Comparison of ENCODE assay signal across 21 cellular contexts in genomic region chr2:186027922-186028321, GRCh38.
A peak's percentile ranks its signal among the peaks of the same experiment; 100 is the strongest.
DNase-seq lines count a peak whose midpoint lies in the region; ATAC-seq, FAIRE-seq and TF ChIP-seq lines count a peak whose summit lies in the region.
"Had no signal": no experiment of that assay in that cellular context is flagged by ENCODE, and none has a peak within 500 bp of the region (broad histone marks: within the 10 kb centered on the region; RNA-seq: fewer than 3 reads in every experiment).

No MANE protein-coding gene starts in this region.

- TF ChIP-seq POLR2A in K562 (conservative IDR thresholded peaks at IDR 0.05): no peak

- no peaks in the 10 kb centered on the region for H3K36me3 ChIP-seq in K562 (ENCODE audit: control insufficient read depth, insufficient read depth, low read length)

- no peak overlapping the region for H3K27ac ChIP-seq in K562 (ENCODE audit: extremely low read depth, low read depth, low read length)
- H3K27ac ChIP-seq: skin epidermis had no signal

- intact Hi-C loops in K562 (cut with micrococcal nuclease): no loop called here

- H3K4me1 ChIP-seq in K562 (replicated peaks in 1 of 2; ENCODE audit: control insufficient read depth in 2 of 2, insufficient read depth in 2 of 2, low read length in 2 of 2): no peaks in the 10 kb centered on the region

- H3K79me2 ChIP-seq in K562 (ENCODE audit: control insufficient read depth, insufficient read depth, low read length): no peaks in the 10 kb centered on the region

- H3K27ac Mint-ChIP-seq in activated naive CD4-positive, alpha-beta T cell treated with anti-CD3 and anti-CD28 coated beads, Interleukin-2, amount 50 U/mL, for 72 hours: no peak overlapping the region
- H3K27ac Mint-ChIP-seq: activated naive CD4-positive, alpha-beta T cell treated with anti-CD3 and anti-CD28 coated beads, Interleukin-2, amount 10 ng/mL, durations not matched to agents 7 days and 5 days; IgD-negative memory B cell; natural killer cell had no signal

- H4K20me1 ChIP-seq in K562 (replicated peaks; ENCODE audit: control insufficient read depth, insufficient read depth, low read length): no peaks in the 10 kb centered on the region

- CTCF ChIA-PET in K562 (lab: Yijun Ruan, JAX; ENCODE audit: low intra/inter-chr PET ratio): no interaction called here

- ATAC-seq in GM18867 (IDR thresholded peaks at IDR 0.05; ENCODE audit: unreplicated experiment): peak; percentile 55
- ATAC-seq in GM21825 (IDR thresholded peaks at IDR 0.05; ENCODE audit: unreplicated experiment): peak; percentile 64
- ATAC-seq in HG03354 (IDR thresholded peaks at IDR 0.05; ENCODE audit: poor library complexity, severe bottlenecking, unreplicated experiment): peak; percentile 71
- ATAC-seq in K562: no peak
- no peak for ATAC-seq in activated naive CD4-positive, alpha-beta T cell treated with anti-CD3 and anti-CD28 coated beads, Interleukin-2, amount 50 U/mL, for 72 hours
- no peak for ATAC-seq in HG03045 (IDR thresholded peaks at IDR 0.05; ENCODE audit: unreplicated experiment)
- ATAC-seq: natural killer cell had no signal

- H3K4me2 ChIP-seq in K562 (ENCODE audit: insufficient read depth, low read length): no peak overlapping the region

- H3K9me1 ChIP-seq in K562 (ENCODE audit: control insufficient read depth, insufficient read depth, low read length): no peaks in the 10 kb centered on the region

- no peaks in the 10 kb centered on the region for H3K9me3 Mint-ChIP-seq in activated naive CD4-positive, alpha-beta T cell treated with anti-CD3 and anti-CD28 coated beads, Interleukin-2, amount 50 U/mL, for 72 hours
- H3K9me3 Mint-ChIP-seq: activated naive CD4-positive, alpha-beta T cell treated with anti-CD3 and anti-CD28 coated beads, Interleukin-2, amount 10 ng/mL, durations not matched to agents 7 days and 5 days; IgD-negative memory B cell had no signal

- DNase-seq in K562 (ENCODE audit: extremely low read depth in 1 of 4, low spot score in 3 of 4): no peak
- DNase-seq in activated naive CD4-positive, alpha-beta T cell treated with anti-CD3 and anti-CD28 coated beads, Interleukin-2, amount 50 U/mL, for 72 hours (ENCODE audit: low spot score in 2 of 2): no peak
- no peak for DNase-seq in HK-2 (ENCODE audit: unreplicated experiment)
- no peak for DNase-seq in NCI-H1092 (lab: John Stamatoyannopoulos, UW)
- DNase-seq: activated CD4-positive, alpha-beta T cell treated with anti-CD3 and anti-CD28 coated beads, Interleukin-2, amount 50 U/mL, for 1 hour; activated naive CD4-positive, alpha-beta T cell treated with anti-CD3 and anti-CD28 coated beads, Interleukin-2, amount 10 ng/mL, durations not matched to agents 7 days and 5 days; activated T-cell treated with anti-CD3 and anti-CD28 coated beads for 4 hours; COR-L47; islet precursor cell; mammary epithelial cell; natural killer cell; NCI-H1092 treated with DMSO at 0.1 percent for 48 hours; NCI-H2107; NCI-H526; stimulated activated CD4-positive, alpha-beta T cell treated with anti-CD3 and anti-CD28 coated beads, Interleukin-4, amount 100 ng/mL, for 1 hour had no signal

- H3K27me3 ChIP-seq in K562 (ENCODE audit: control insufficient read depth in 2 of 2, insufficient read depth in 2 of 2, low read length in 2 of 2): no peaks in the 10 kb centered on the region

- 0% methylated on average over 2 of the region's 2 CpGs for WGBS in K562 (ENCODE audit: insufficient coverage, low coverage, missing lambda C conversion rate)

- no peak overlapping the region for H3K4me3 ChIP-seq in K562
- H3K4me3 ChIP-seq: skin epidermis had no signal

- in situ Hi-C loops in K562 (cut with MboI): no loop called here

- H3K36me3 Mint-ChIP-seq in activated naive CD4-positive, alpha-beta T cell treated with anti-CD3 and anti-CD28 coated beads, Interleukin-2, amount 50 U/mL, for 72 hours: no peaks in the 10 kb centered on the region
- H3K36me3 Mint-ChIP-seq: activated naive CD4-positive, alpha-beta T cell treated with anti-CD3 and anti-CD28 coated beads, Interleukin-2, amount 10 ng/mL, durations not matched to agents 7 days and 5 days; natural killer cell had no signal

- no peak for TF ChIP-seq EP300 in K562 (IDR thresholded peaks at IDR 0.05; ENCODE audit: low read length)

- no peak for TF ChIP-seq RAD21 in K562 (CRISPR knock-in tag; conservative IDR thresholded peaks at IDR 0.05 in 1 of 2, IDR thresholded peaks at IDR 0.05 in 1 of 2)

- peak; percentile 48 for FAIRE-seq in K562 (lab: Jason Lieb, UNC)

- H3K9me3 ChIP-seq in K562 (replicated peaks; ENCODE audit: control insufficient read depth, insufficient read depth, low read depth, low read length): no peaks in the 10 kb centered on the region; the same call in 1 of the 2 replicates

- POLR2A ChIA-PET in K562 (lab: Yijun Ruan, JAX): no interaction called here

- H2AFZ ChIP-seq in K562 (ENCODE audit: low read depth, low read length): no peak overlapping the region

- BruUV-seq in K562 (replicated peaks; lab: Mats Ljungman, UMichigan): no TSS peak

- H3K9ac ChIP-seq in K562 (ENCODE audit: insufficient read depth in 1 of 2, low read depth in 2 of 2, low read length in 2 of 2): no peak overlapping the region

- no peak for TF ChIP-seq CTCF in K562 (IDR thresholded peaks at IDR 0.05 in 2 of 3, conservative IDR thresholded peaks at IDR 0.05 in 1 of 3; ENCODE audit: insufficient read depth in 2 of 3, low read depth in 1 of 3, low read length in 3 of 3)

TF ChIP-seq in K562, 482 proteins besides CTCF, POLR2A, EP300 and RAD21:
- TF ChIP-seq TEAD1 (CRISPR knock-in tag; IDR thresholded peaks at IDR 0.05): no peak
- no peak for TF ChIP-seq ZNF699 (CRISPR knock-in tag; IDR thresholded peaks at IDR 0.05; ENCODE audit: insufficient replicate concordance)
- no peak for TF ChIP-seq RFX1 (IDR thresholded peaks at IDR 0.05)
- no peak for TF ChIP-seq RBBP5 (IDR thresholded peaks at IDR 0.05; ENCODE audit: borderline replicate concordance, insufficient read depth, low read length, poor library complexity, severe bottlenecking)
- no peak for TF ChIP-seq HINFP (tag; conservative IDR thresholded peaks at IDR 0.05; ENCODE audit: low read depth)
- TF ChIP-seq POLR2AphosphoS5 (IDR thresholded peaks at IDR 0.05; ENCODE audit: control insufficient read depth, insufficient read depth, low read depth, low read length): no peak
- no peak for TF ChIP-seq IFI16 (CRISPR knock-in tag; IDR thresholded peaks at IDR 0.05)
- no peak for TF ChIP-seq FOXP1 (CRISPR knock-in tag; IDR thresholded peaks at IDR 0.05)
- TF ChIP-seq MEIS2 (IDR thresholded peaks at IDR 0.05; ENCODE audit: partially characterized antibody): no peak

Comparison
In these comparisons a context has a peak if more than half of its experiments do, and no peak if none do; other contexts are left out.
1. ATAC-seq: peak in GM18867 (single experiment), GM21825 (single experiment) and HG03354 (single experiment); none in K562 (single experiment), activated naive CD4-positive, alpha-beta T cell treated with anti-CD3 and anti-CD28 coated beads, Interleukin-2, amount 50 U/mL, for 72 hours (0 of 2) and HG03045 (single experiment).